Comparison of ENCODE assay signal across 24 cellular contexts in genomic region chr2:173034143-173034542, GRCh38.
"Had no signal": no experiment of that assay in that cellular context is flagged by ENCODE, and none has a peak within 500 bp of the region (broad histone marks: within the 10 kb centered on the region; RNA-seq: fewer than 3 reads in every experiment).

No MANE protein-coding gene starts in this region.

- H3K27ac ChIP-seq: ascending aorta, body of pancreas, VCaP had no signal

- H3K4me1 Mint-ChIP-seq: activated CD4-positive, alpha-beta T cell treated with anti-CD3 and anti-CD28 coated beads, Interleukin-2, amount 10 ng/mL, durations not matched to agents 7 days and 5 days had no signal

- H3K36me3 Mint-ChIP-seq: activated CD4-positive, alpha-beta memory T cell treated with anti-CD3 and anti-CD28 coated beads for 36 hours; IgD-negative memory B cell had no signal

- H3K27ac Mint-ChIP-seq: activated CD4-positive, alpha-beta memory T cell treated with anti-CD3 and anti-CD28 coated beads for 36 hours; activated CD4-positive, alpha-beta T cell treated with anti-CD3 and anti-CD28 coated beads, Interleukin-2, amount 10 ng/mL, durations not matched to agents 7 days and 5 days had no signal

- H3K36me3 ChIP-seq: ascending aorta had no signal

- H3K4me3 Mint-ChIP-seq: activated CD4-positive, alpha-beta memory T cell treated with anti-CD3 and anti-CD28 coated beads for 36 hours; activated CD4-positive, alpha-beta T cell treated with anti-CD3 and anti-CD28 coated beads, Interleukin-2, amount 10 ng/mL, durations not matched to agents 7 days and 5 days had no signal

- H3K9me3 Mint-ChIP-seq: activated CD4-positive, alpha-beta memory T cell treated with anti-CD3 and anti-CD28 coated beads for 36 hours; activated CD4-positive, alpha-beta T cell treated with anti-CD3 and anti-CD28 coated beads, Interleukin-2, amount 10 ng/mL, durations not matched to agents 7 days and 5 days; IgD-negative memory B cell had no signal

- H3K9me3 ChIP-seq: ascending aorta, body of pancreas had no signal

- H3K4me3 ChIP-seq: ascending aorta, body of pancreas had no signal

- DNase-seq: activated CD4-positive, alpha-beta memory T cell treated with anti-CD3 and anti-CD28 coated beads for 36 hours; activated CD4-positive, alpha-beta T cell treated with anti-CD3 and anti-CD28 coated beads, Interleukin-2, amount 10 ng/mL, durations not matched to agents 7 days and 5 days; activated CD4-positive, CD25-positive, alpha-beta regulatory T cell; activated CD8-positive, alpha-beta memory T cell treated with anti-CD3 and anti-CD28 coated beads for 24 hours; activated naive CD4-positive, alpha-beta T cell treated with anti-CD3 and anti-CD28 coated beads, Interleukin-2, amount 50 U/mL, for 16 hours; activated T-cell treated with anti-CD3 and anti-CD28 coated beads, Interleukin-2, amount 50 U/mL, for 48 hours; amniotic stem cell; body of pancreas; cerebellar nuclear complex; KG1; NCI-H1092; NCI-H1417; NCI-H1694; NCI-H2029; NCI-H2107; NCI-H345; NCI-H510A treated with DMSO at 0.1 percent for 48 hours; NCI-H69; NK-92 treated with Interleukin-12 subunit alpha and Interleukin-12 subunit beta, amount 100 ng/mL, for 24 hours; SIG-M5; T-helper 1 cell had no signal

- H3K27me3 ChIP-seq: ascending aorta, body of pancreas had no signal

- ATAC-seq: body of pancreas had no signal
